Comparison of ENCODE assay signal across 1 cellular context in genomic region chr1:156599811-156600210, GRCh38.
TF ChIP-seq lines count a peak whose summit lies in the region.

No MANE protein-coding gene starts in this region.

TF ChIP-seq in K562, 482 proteins besides CTCF, POLR2A, EP300 and RAD21:
- TF ChIP-seq SNAPC5 (CRISPR knock-in tag; IDR thresholded peaks at IDR 0.05) (no peak), CEBPB (tag; IDR thresholded peaks at IDR 0.05) (peak; percentile 55), MXD1 (CRISPR knock-in tag; IDR thresholded peaks at IDR 0.05; ENCODE audit: borderline replicate concordance, poor library complexity, severe bottlenecking) (no peak), SPI1 (IDR thresholded peaks at IDR 0.05; ENCODE audit: borderline replicate concordance, low read depth, low read length) (peak; percentile 95), E2F5 (CRISPR knock-in tag; IDR thresholded peaks at IDR 0.05) (peak; percentile 55; the same call in 1 of the 2 replicates), ZNF384 (IDR thresholded peaks at IDR 0.05; ENCODE audit: low read depth, low read length) (peak; percentile 51), SP1 (CRISPR knock-in tag; IDR thresholded peaks at IDR 0.05) (0 out of 2 replicates have a peak, but pooled peaks have one; percentile 34), SAP30 (IDR thresholded peaks at IDR 0.05; ENCODE audit: borderline replicate concordance, insufficient read depth, low read depth, low read length, poor library complexity, severe bottlenecking) (no peak)
